ENCODE assay signal across 17 cellular contexts in genomic region chr17:47952181-47953021, GRCh38. TPM values are rescaled to one million over a fixed set of nuclear protein-coding genes. Genes with fewer than 3 reads are reported as not detected.
DNase-seq lines count a peak whose midpoint lies in the region; ATAC-seq and TF ChIP-seq lines count a peak whose summit lies in the region.
"Had no signal": no experiment of that assay in that cellular context is flagged by ENCODE, and none has a peak within 500 bp of the region (broad histone marks: within the 10 kb centered on the region; RNA-seq: fewer than 3 reads in every experiment).

No MANE protein-coding gene starts in this region.

- H3K27ac Mint-ChIP-seq in Calu3 (ENCODE audit: unreplicated experiment): peak overlapping the region; percentile 58
- peak overlapping the region in 6 of 10 donors; percentile 21 to 81 (median 42) for H3K27ac Mint-ChIP-seq in naive thymus-derived CD8-positive, alpha-beta T cell
- H3K27ac Mint-ChIP-seq: activated B cell treated with CpG ODN at 0.5 μM for 24 hours; activated CD8-positive, alpha-beta memory T cell treated with anti-CD3 and anti-CD28 coated beads, Interleukin-2, amount 10 ng/mL, durations not matched to agents 7 days and 5 days; nephron progenitor cell had no signal

- peaks cover 42 to 46% of the 10 kb centered on the region in 2 donors for H3K36me3 ChIP-seq in duodenal mucosa (ENCODE audit: control insufficient read depth in 1 of 2, insufficient read depth in 2 of 2, low read length in 2 of 2)

- intact Hi-C loops in Calu3 (cut with micrococcal nuclease; ENCODE audit: unreplicated experiment): no loop called here

- no TSS peak for BruUV-seq in Calu3 (replicated peaks; lab: Mats Ljungman, UMichigan)

- peak overlapping the region; percentile 82 to 85 for H3K4me3 ChIP-seq in duodenal mucosa (ENCODE audit: low read depth in 1 of 2, low read length in 2 of 2)

- H3K27me3 Mint-ChIP-seq in Calu3 (ENCODE audit: unreplicated experiment): no peaks in the 10 kb centered on the region
- H3K27me3 Mint-ChIP-seq in naive thymus-derived CD8-positive, alpha-beta T cell: no peaks in the 10 kb centered on the region
- H3K27me3 Mint-ChIP-seq: activated B cell treated with CpG ODN at 0.5 μM for 24 hours; activated CD8-positive, alpha-beta memory T cell treated with anti-CD3 and anti-CD28 coated beads, Interleukin-2, amount 10 ng/mL, durations not matched to agents 7 days and 5 days had no signal

- POLR2A ChIA-PET in naive thymus-derived CD8-positive, alpha-beta T cell (lab: Charles Lee): interaction anchor here (1.4 kb wide), 1 partner anchor 8 kb away, joined by 3 read pairs; no protein-coding TSS in a partner anchor

- no peaks in the 10 kb centered on the region for H3K9me3 ChIP-seq in duodenal mucosa (ENCODE audit: control insufficient read depth in 1 of 2, low read length in 2 of 2)
- H3K9me3 ChIP-seq: Caco-2 had no signal

- H3K4me1 ChIP-seq in duodenal mucosa (ENCODE audit: control insufficient read depth in 1 of 2, insufficient read depth in 2 of 2, low read length in 2 of 2): peaks cover 34 to 45% of the 10 kb centered on the region in 2 donors

- DNase-seq in Calu3 (peak; percentile 47), HK-2 (ENCODE audit: unreplicated experiment) (no peak), NCI-H748 treated with DMSO at 0.1 percent for 48 hours (lab: John Stamatoyannopoulos, UW) (no peak)
- no peak for DNase-seq in naive thymus-derived CD8-positive, alpha-beta T cell
- DNase-seq: activated B cell treated with CpG ODN at 0.5 μM for 24 hours; activated CD8-positive, alpha-beta memory T cell treated with anti-CD3 and anti-CD28 coated beads, Interleukin-2, amount 10 ng/mL, durations not matched to agents 7 days and 5 days; activated gamma-delta T cell treated with Interleukin-2 at 50 U/mL for 16 hours; Caco-2; H7; NCI-H1092 treated with DMSO at 0.1 percent for 48 hours; nephron progenitor cell; retina had no signal

- peak overlapping the region; percentile 17 for H3K4me3 Mint-ChIP-seq in Calu3 (ENCODE audit: low read depth, unreplicated experiment)
- no peak overlapping the region for H3K4me3 Mint-ChIP-seq in naive thymus-derived CD8-positive, alpha-beta T cell
- H3K4me3 Mint-ChIP-seq: activated B cell treated with CpG ODN at 0.5 μM for 24 hours; activated CD8-positive, alpha-beta memory T cell treated with anti-CD3 and anti-CD28 coated beads, Interleukin-2, amount 10 ng/mL, durations not matched to agents 7 days and 5 days; nephron progenitor cell had no signal

- peak overlapping the region; percentile 69 for H3K27ac ChIP-seq in duodenal mucosa (ENCODE audit: low read depth, low read length)

- no peak for ATAC-seq in naive thymus-derived CD8-positive, alpha-beta T cell
- no peak for ATAC-seq in HG03025 (IDR thresholded peaks at IDR 0.05; ENCODE audit: low FRiP score, unreplicated experiment)
- ATAC-seq: activated CD8-positive, alpha-beta memory T cell treated with anti-CD3 and anti-CD28 coated beads, Interleukin-2, amount 10 ng/mL, durations not matched to agents 7 days and 5 days had no signal

- H3K36me3 Mint-ChIP-seq in Calu3 (ENCODE audit: insufficient read depth, unreplicated experiment): peaks cover 85% of the 10 kb centered on the region
- H3K36me3 Mint-ChIP-seq in naive thymus-derived CD8-positive, alpha-beta T cell: peaks cover 0 to 18% (median 0%) of the 10 kb centered on the region in 3 donors

- no peaks in the 10 kb centered on the region for H3K9me3 Mint-ChIP-seq in Calu3 (ENCODE audit: low read depth, unreplicated experiment)
- H3K9me3 Mint-ChIP-seq in naive thymus-derived CD8-positive, alpha-beta T cell: no peaks in the 10 kb centered on the region
- H3K9me3 Mint-ChIP-seq: activated B cell treated with CpG ODN at 0.5 μM for 24 hours, nephron progenitor cell had no signal

- H3K27me3 ChIP-seq in duodenal mucosa (ENCODE audit: control insufficient read depth in 1 of 2, insufficient read depth in 2 of 2, low read length in 2 of 2): no peaks in the 10 kb centered on the region

- CTCF ChIA-PET in Calu3 (lab: Charles Lee): interaction anchor here (0.6 to 5.0 kb wide), 4 partner anchors 11 to 66 kb away, joined by 3 to 140 read pairs (median 4); partner anchors contain the start of gene CDK5RAP3

- peak overlapping the region; percentile 84 to 99 for H3K9ac ChIP-seq in duodenal mucosa (ENCODE audit: low read depth in 1 of 2, low read length in 2 of 2)

- no peak for TF ChIP-seq CTCF in Calu3 (IDR thresholded peaks at IDR 0.05; ENCODE audit: unreplicated experiment)

- peaks cover 91% of the 10 kb centered on the region for H3K4me1 Mint-ChIP-seq in Calu3 (ENCODE audit: low read depth, unreplicated experiment)
- peaks cover 18 to 39% (median 23%) of the 10 kb centered on the region in 4 donors for H3K4me1 Mint-ChIP-seq in naive thymus-derived CD8-positive, alpha-beta T cell

RNA-seq across cellular contexts. Expression of gene PRR15L, which starts 5.3 kb away (rescaled TPM):
- total RNA-seq in Calu3 (2022): 30.2 and 49.1 TPM in 2 replicates
- not detected for total RNA-seq in naive thymus-derived CD8-positive, alpha-beta T cell
- under 1 TPM; 0.14 to 0.36 (median 0.16) TPM for polyA plus RNA-seq in naive thymus-derived CD8-positive, alpha-beta T cell
- total RNA-seq: activated B cell treated with CpG ODN at 0.5 μM for 24 hours; activated CD8-positive, alpha-beta memory T cell treated with anti-CD3 and anti-CD28 coated beads, Interleukin-2, amount 10 ng/mL, durations not matched to agents 7 days and 5 days; fibroblast of lung; T-helper 1 cell treated with Interleukin-12 subunit alpha and Interleukin-12 subunit beta and Interleukin-4 antibody, amounts not matched to agents 30 ng/mL and 1 ng/mL, for 36 hours had no signal
- polyA plus RNA-seq: AG04450, fibroblast of lung had no signal

RNA-seq across cellular contexts. Expression of gene PNPO, which starts 11.0 kb away (rescaled TPM):
- 88.0 and 98.5 TPM in 2 replicates for total RNA-seq in Calu3 (2022)
- total RNA-seq in naive thymus-derived CD8-positive, alpha-beta T cell: 10 to 100 TPM; 17.2 to 20.8 TPM
- polyA plus RNA-seq in naive thymus-derived CD8-positive, alpha-beta T cell: 10 to 100 TPM; 26.0 to 31.8 (median 29.9) TPM

RNA-seq across cellular contexts. Expression of gene CDK5RAP3, which starts 18.5 kb away (rescaled TPM):
- total RNA-seq in Calu3 (2022): 431 and 457 TPM in 2 replicates
- 100 to 1,000 TPM; 352 to 356 TPM for total RNA-seq in naive thymus-derived CD8-positive, alpha-beta T cell
- polyA plus RNA-seq in naive thymus-derived CD8-positive, alpha-beta T cell: 10 to 100 TPM; 63.6 to 73.0 (median 70.2) TPM

RNA-seq across cellular contexts. Expression of gene SP2, which starts 56.4 kb away (rescaled TPM):
- 21.5 and 22.4 TPM in 2 replicates for total RNA-seq in Calu3 (2022)
- total RNA-seq in naive thymus-derived CD8-positive, alpha-beta T cell: 10 to 100 TPM; 31.6 to 31.7 TPM
- 10 to 100 TPM in 1 of 3 donors, 1 to 10 TPM in 2; 4.5 to 13.0 (median 9.6) TPM for polyA plus RNA-seq in naive thymus-derived CD8-positive, alpha-beta T cell

Comparison
In these comparisons a context has a peak if more than half of its experiments do, and no peak if none do; other contexts are left out.
1. RNA of gene PRR15L, which starts 5.3 kb away (total RNA-seq): 30.2 to 49.1 TPM in Calu3; not detected in naive thymus-derived CD8-positive, alpha-beta T cell; every median in the first group is over 10 times any median in the second.